Comparison of ENCODE assay signal across 1 cellular context in the genomic region with DNA sequence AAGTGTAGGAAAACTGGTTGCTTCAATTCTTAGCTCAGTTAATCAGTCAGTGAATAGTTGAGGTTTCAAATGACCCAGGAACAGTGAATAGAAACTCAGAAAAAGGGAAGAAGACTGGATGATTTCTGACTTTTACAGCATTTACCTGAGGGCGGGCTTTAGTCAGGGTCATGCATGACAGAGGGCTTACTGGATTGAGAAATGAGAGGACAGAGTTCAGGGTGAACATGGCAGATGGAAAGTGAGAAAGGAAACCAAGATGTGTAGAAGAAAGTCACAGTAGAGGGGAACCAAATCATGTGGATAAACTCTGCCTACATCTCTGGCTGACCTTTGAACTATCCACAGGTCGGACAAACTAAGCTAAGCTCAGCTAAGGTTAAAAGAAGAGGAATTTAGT.
TF ChIP-seq lines count a peak whose summit lies in the region.

No MANE protein-coding gene starts in this region.

TF ChIP-seq in GM12878, 131 proteins besides CTCF, POLR2A, EP300 and RAD21 (continued from another document):
- TF ChIP-seq, protein P1, sequence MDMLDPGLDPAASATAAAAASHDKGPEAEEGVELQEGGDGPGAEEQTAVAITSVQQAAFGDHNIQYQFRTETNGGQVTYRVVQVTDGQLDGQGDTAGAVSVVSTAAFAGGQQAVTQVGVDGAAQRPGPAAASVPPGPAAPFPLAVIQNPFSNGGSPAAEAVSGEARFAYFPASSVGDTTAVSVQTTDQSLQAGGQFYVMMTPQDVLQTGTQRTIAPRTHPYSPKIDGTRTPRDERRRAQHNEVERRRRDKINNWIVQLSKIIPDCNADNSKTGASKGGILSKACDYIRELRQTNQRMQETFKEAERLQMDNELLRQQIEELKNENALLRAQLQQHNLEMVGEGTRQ (IDR thresholded peaks at IDR 0.05; ENCODE audit: borderline replicate concordance, low read depth, low read length) = no peak
- TF ChIP-seq ESRRA (IDR thresholded peaks at IDR 0.05; ENCODE audit: low read length) (peak; percentile 77; the same call in 1 of the 2 replicates), NBN (IDR thresholded peaks at IDR 0.05) (peak; percentile 70), PAX5 (IDR thresholded peaks at IDR 0.05; ENCODE audit: borderline replicate concordance, low read depth, low read length) (0 out of 2 replicates have a peak, but pooled peaks have one; percentile 17), RELA (IDR thresholded peaks at IDR 0.05; ENCODE audit: borderline replicate concordance, partially characterized antibody) (no peak), CHD4 (IDR thresholded peaks at IDR 0.05) (no peak), IKZF2 (IDR thresholded peaks at IDR 0.05) (peak; percentile 90 to 92; a peak in 3 of 4 replicates), NR2F1 (conservative IDR thresholded peaks at IDR 0.05) (peak; percentile 92)
- TF ChIP-seq, protein P2, sequence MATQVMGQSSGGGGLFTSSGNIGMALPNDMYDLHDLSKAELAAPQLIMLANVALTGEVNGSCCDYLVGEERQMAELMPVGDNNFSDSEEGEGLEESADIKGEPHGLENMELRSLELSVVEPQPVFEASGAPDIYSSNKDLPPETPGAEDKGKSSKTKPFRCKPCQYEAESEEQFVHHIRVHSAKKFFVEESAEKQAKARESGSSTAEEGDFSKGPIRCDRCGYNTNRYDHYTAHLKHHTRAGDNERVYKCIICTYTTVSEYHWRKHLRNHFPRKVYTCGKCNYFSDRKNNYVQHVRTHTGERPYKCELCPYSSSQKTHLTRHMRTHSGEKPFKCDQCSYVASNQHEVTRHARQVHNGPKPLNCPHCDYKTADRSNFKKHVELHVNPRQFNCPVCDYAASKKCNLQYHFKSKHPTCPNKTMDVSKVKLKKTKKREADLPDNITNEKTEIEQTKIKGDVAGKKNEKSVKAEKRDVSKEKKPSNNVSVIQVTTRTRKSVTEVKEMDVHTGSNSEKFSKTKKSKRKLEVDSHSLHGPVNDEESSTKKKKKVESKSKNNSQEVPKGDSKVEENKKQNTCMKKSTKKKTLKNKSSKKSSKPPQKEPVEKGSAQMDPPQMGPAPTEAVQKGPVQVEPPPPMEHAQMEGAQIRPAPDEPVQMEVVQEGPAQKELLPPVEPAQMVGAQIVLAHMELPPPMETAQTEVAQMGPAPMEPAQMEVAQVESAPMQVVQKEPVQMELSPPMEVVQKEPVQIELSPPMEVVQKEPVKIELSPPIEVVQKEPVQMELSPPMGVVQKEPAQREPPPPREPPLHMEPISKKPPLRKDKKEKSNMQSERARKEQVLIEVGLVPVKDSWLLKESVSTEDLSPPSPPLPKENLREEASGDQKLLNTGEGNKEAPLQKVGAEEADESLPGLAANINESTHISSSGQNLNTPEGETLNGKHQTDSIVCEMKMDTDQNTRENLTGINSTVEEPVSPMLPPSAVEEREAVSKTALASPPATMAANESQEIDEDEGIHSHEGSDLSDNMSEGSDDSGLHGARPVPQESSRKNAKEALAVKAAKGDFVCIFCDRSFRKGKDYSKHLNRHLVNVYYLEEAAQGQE (IDR thresholded peaks at IDR 0.05; ENCODE audit: low read depth, low read length) = no peak
- TF ChIP-seq, protein P3, sequence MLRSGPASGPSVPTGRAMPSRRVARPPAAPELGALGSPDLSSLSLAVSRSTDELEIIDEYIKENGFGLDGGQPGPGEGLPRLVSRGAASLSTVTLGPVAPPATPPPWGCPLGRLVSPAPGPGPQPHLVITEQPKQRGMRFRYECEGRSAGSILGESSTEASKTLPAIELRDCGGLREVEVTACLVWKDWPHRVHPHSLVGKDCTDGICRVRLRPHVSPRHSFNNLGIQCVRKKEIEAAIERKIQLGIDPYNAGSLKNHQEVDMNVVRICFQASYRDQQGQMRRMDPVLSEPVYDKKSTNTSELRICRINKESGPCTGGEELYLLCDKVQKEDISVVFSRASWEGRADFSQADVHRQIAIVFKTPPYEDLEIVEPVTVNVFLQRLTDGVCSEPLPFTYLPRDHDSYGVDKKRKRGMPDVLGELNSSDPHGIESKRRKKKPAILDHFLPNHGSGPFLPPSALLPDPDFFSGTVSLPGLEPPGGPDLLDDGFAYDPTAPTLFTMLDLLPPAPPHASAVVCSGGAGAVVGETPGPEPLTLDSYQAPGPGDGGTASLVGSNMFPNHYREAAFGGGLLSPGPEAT (IDR thresholded peaks at IDR 0.05; ENCODE audit: low read depth) = peak; percentile 75; the same call in 1 of the 2 replicates
- TF ChIP-seq, protein P4, sequence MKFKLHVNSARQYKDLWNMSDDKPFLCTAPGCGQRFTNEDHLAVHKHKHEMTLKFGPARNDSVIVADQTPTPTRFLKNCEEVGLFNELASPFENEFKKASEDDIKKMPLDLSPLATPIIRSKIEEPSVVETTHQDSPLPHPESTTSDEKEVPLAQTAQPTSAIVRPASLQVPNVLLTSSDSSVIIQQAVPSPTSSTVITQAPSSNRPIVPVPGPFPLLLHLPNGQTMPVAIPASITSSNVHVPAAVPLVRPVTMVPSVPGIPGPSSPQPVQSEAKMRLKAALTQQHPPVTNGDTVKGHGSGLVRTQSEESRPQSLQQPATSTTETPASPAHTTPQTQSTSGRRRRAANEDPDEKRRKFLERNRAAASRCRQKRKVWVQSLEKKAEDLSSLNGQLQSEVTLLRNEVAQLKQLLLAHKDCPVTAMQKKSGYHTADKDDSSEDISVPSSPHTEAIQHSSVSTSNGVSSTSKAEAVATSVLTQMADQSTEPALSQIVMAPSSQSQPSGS (IDR thresholded peaks at IDR 0.05; ENCODE audit: low read length) = peak; percentile 35; the same call in 1 of the 2 replicates
- TF ChIP-seq, protein P5, sequence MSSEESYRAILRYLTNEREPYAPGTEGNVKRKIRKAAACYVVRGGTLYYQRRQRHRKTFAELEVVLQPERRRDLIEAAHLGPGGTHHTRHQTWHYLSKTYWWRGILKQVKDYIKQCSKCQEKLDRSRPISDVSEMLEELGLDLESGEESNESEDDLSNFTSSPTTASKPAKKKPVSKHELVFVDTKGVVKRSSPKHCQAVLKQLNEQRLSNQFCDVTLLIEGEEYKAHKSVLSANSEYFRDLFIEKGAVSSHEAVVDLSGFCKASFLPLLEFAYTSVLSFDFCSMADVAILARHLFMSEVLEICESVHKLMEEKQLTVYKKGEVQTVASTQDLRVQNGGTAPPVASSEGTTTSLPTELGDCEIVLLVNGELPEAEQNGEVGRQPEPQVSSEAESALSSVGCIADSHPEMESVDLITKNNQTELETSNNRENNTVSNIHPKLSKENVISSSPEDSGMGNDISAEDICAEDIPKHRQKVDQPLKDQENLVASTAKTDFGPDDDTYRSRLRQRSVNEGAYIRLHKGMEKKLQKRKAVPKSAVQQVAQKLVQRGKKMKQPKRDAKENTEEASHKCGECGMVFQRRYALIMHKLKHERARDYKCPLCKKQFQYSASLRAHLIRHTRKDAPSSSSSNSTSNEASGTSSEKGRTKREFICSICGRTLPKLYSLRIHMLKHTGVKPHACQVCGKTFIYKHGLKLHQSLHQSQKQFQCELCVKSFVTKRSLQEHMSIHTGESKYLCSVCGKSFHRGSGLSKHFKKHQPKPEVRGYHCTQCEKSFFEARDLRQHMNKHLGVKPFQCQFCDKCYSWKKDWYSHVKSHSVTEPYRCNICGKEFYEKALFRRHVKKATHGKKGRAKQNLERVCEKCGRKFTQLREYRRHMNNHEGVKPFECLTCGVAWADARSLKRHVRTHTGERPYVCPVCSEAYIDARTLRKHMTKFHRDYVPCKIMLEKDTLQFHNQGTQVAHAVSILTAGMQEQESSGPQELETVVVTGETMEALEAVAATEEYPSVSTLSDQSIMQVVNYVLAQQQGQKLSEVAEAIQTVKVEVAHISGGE (CRISPR knock-in tag; IDR thresholded peaks at IDR 0.05) = no peak
